In genomic region chr5:173791878-173792277, GRCh38 we compare ENCODE assay signal across 1 cellular context.
TF ChIP-seq lines count a peak whose summit lies in the region.

No MANE protein-coding gene starts in this region.

TF ChIP-seq in A549, 52 proteins besides CTCF, POLR2A, EP300 and RAD21 (continued from another document):
- TF ChIP-seq KDM5A (IDR thresholded peaks at IDR 0.05) (no peak), HES2 (IDR thresholded peaks at IDR 0.05) (no peak), ZC3H11A (IDR thresholded peaks at IDR 0.05) (no peak), CEBPB (IDR thresholded peaks at IDR 0.05) (no peak), CBX8 (IDR thresholded peaks at IDR 0.05) (no peak), PHF8 (IDR thresholded peaks at IDR 0.05; ENCODE audit: borderline replicate concordance, low read depth) (no peak), CHD4 (IDR thresholded peaks at IDR 0.05; ENCODE audit: borderline replicate concordance) (no peak)
- TF ChIP-seq, protein P1, sequence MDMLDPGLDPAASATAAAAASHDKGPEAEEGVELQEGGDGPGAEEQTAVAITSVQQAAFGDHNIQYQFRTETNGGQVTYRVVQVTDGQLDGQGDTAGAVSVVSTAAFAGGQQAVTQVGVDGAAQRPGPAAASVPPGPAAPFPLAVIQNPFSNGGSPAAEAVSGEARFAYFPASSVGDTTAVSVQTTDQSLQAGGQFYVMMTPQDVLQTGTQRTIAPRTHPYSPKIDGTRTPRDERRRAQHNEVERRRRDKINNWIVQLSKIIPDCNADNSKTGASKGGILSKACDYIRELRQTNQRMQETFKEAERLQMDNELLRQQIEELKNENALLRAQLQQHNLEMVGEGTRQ (IDR thresholded peaks at IDR 0.05) = no peak
- TF ChIP-seq, protein P2, sequence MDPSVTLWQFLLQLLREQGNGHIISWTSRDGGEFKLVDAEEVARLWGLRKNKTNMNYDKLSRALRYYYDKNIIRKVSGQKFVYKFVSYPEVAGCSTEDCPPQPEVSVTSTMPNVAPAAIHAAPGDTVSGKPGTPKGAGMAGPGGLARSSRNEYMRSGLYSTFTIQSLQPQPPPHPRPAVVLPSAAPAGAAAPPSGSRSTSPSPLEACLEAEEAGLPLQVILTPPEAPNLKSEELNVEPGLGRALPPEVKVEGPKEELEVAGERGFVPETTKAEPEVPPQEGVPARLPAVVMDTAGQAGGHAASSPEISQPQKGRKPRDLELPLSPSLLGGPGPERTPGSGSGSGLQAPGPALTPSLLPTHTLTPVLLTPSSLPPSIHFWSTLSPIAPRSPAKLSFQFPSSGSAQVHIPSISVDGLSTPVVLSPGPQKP (IDR thresholded peaks at IDR 0.05; ENCODE audit: low read depth, low read length) = no peak
